In the genomic region with DNA sequence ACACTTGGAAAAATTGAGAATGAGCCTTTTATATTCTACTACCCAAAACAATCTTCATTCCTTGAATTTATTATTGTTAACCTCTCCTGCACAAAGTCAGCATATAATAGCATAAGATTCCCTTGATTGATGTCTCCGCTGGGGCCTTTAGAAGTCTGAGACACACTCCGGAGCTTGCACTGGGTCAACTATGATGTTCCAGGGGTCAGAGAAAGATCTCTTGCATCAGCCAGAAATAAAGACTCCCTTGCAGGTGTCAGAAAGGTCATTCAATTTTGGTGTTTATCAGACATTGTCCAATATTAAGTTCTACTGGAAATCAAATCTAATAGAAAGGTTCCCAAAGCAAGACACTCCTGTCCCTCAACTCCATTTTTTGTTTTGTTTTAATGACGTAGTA, we compare ENCODE assay signal across 18 cellular contexts.
"Had no signal": no experiment of that assay in that cellular context is flagged by ENCODE, and none has a peak within 500 bp of the region (broad histone marks: within the 10 kb centered on the region; RNA-seq: fewer than 3 reads in every experiment).

No MANE protein-coding gene starts in this region.

- H3K27me3 Mint-ChIP-seq: type B pancreatic cell had no signal

- DNase-seq: activated CD4-positive, alpha-beta T cell treated with anti-CD3 and anti-CD28 coated beads, Interleukin-2, amount 50 U/mL, for 48 hours; activated CD8-positive, alpha-beta memory T cell treated with anti-CD3 and anti-CD28 coated beads, Interleukin-2, amount 50 U/mL, for 48 hours; activated naive CD4-positive, alpha-beta T cell; activated T-cell treated with anti-CD3 and anti-CD28 coated beads, Interleukin-2, amount 50 U/mL, for 4 hours; cortex of kidney; immature natural killer cell; left lung; midbrain; natural killer cell; nucleus accumbens; posterior cingulate gyrus; spleen; stimulated activated CD4-positive, alpha-beta T cell treated with anti-CD3 and anti-CD28 coated beads, Interleukin-4, amount 100 ng/mL, for 1 hour; stimulated activated naive CD4-positive, alpha-beta T cell treated with Interleukin-2 at 50 U/mL for 16 hours; T-cell had no signal

- ATAC-seq: activated T-cell treated with anti-CD3 and anti-CD28 coated beads, Interleukin-2, amount 50 U/mL, for 4 hours; left lung; natural killer cell; T-cell had no signal

- H3K4me3 Mint-ChIP-seq: activated naive CD8-positive, alpha-beta T cell; activated T-cell treated with anti-CD3 and anti-CD28 coated beads, Interleukin-2, amount 50 U/mL, for 4 hours; immature natural killer cell; natural killer cell; T-cell; type B pancreatic cell had no signal

- H3K4me1 Mint-ChIP-seq: immature natural killer cell, natural killer cell, T-cell had no signal

- H3K36me3 Mint-ChIP-seq: activated naive CD8-positive, alpha-beta T cell; immature natural killer cell; natural killer cell; T-cell had no signal

- H3K27ac Mint-ChIP-seq: activated naive CD8-positive, alpha-beta T cell; activated T-helper 2 cell treated with anti-CD3 and anti-CD28 coated beads, Interferon-gamma antibody, Interleukin-2, Interleukin-4, amounts not matched to agents 10 μg/mL and 5 μg/mL and 100 μg/mL, durations not matched to agents 14 hours and 24 hours and 36 hours; immature natural killer cell; natural killer cell; T-cell; type B pancreatic cell had no signal

- H3K9me3 Mint-ChIP-seq: activated T-cell treated with anti-CD3 and anti-CD28 coated beads, Interleukin-2, amount 50 U/mL, for 4 hours; activated T-helper 2 cell treated with anti-CD3 and anti-CD28 coated beads, Interferon-gamma antibody, Interleukin-2, Interleukin-4, amounts not matched to agents 10 μg/mL and 5 μg/mL and 100 μg/mL, durations not matched to agents 14 hours and 24 hours and 36 hours; immature natural killer cell; natural killer cell; T-cell had no signal
